In genomic region chr13:111304041-111304544, GRCh38 we compare ENCODE assay signal across 12 cellular contexts.
DNase-seq lines count a peak whose midpoint lies in the region; ATAC-seq lines count a peak whose summit lies in the region.
"Had no signal": no experiment of that assay in that cellular context is flagged by ENCODE, and none has a peak within 500 bp of the region (broad histone marks: within the 10 kb centered on the region; RNA-seq: fewer than 3 reads in every experiment).

No MANE protein-coding gene starts in this region.

- H3K36me3 Mint-ChIP-seq in effector memory CD8-positive, alpha-beta T cell (ENCODE audit: insufficient read depth): peaks cover 52% of the 10 kb centered on the region

- no peaks in the 10 kb centered on the region for H3K9me3 Mint-ChIP-seq in effector memory CD8-positive, alpha-beta T cell

- ATAC-seq in GM18867 (IDR thresholded peaks at IDR 0.05; ENCODE audit: unreplicated experiment) (peak; percentile 90), GM21390 (IDR thresholded peaks at IDR 0.05; ENCODE audit: unreplicated experiment) (peak; percentile 94), HG03097 (IDR thresholded peaks at IDR 0.05; ENCODE audit: low FRiP score, unreplicated experiment) (peak; percentile 94)
- ATAC-seq in effector memory CD8-positive, alpha-beta T cell (replicated peaks): peak; percentile 27

- H3K4me3 Mint-ChIP-seq in effector memory CD8-positive, alpha-beta T cell: peak overlapping the region in 1 of 2 donors; percentile 60
- H3K4me3 Mint-ChIP-seq: mesothelial cell of epicardium had no signal

- no peaks in the 10 kb centered on the region for H3K27me3 Mint-ChIP-seq in effector memory CD8-positive, alpha-beta T cell

- peaks cover 9% of the 10 kb centered on the region in 2 donors for H3K4me1 Mint-ChIP-seq in effector memory CD8-positive, alpha-beta T cell (ENCODE audit: low read depth in 2 of 2)
- H3K4me1 Mint-ChIP-seq: mesothelial cell of epicardium had no signal

- DNase-seq in effector memory CD8-positive, alpha-beta T cell: no peak
- no peak for DNase-seq in medulla oblongata (ENCODE audit: extremely low spot score)
- DNase-seq in dedifferentiated amniotic fluid mesenchymal stem cell (ENCODE audit: extremely low spot score): no peak
- no peak for DNase-seq in ecto neural progenitor cell (ENCODE audit: low spot score)
- no peak for DNase-seq in NOMO-1 (lab: John Stamatoyannopoulos, UW; ENCODE audit: unreplicated experiment in 2 of 2)
- DNase-seq: DMS153, NCI-H1694, SHP77 had no signal

- peak overlapping the region in 1 of 2 donors; percentile 82 for H3K27ac Mint-ChIP-seq in effector memory CD8-positive, alpha-beta T cell
- H3K27ac Mint-ChIP-seq: mesothelial cell of epicardium had no signal

Comparison
In these comparisons a context has a peak if more than half of its experiments do, and no peak if none do; other contexts are left out.
1. ATAC-seq: peak in every context shown above with its lines; median percentile 94 in GM21390; 94 in HG03097; 90 in GM18867; 27 in effector memory CD8-positive, alpha-beta T cell.